ENCODE assay signal across 1 cellular context in genomic region chr19:44093931-44094765, GRCh38.
TF ChIP-seq lines count a peak whose summit lies in the region.

TSS of gene ZNF224 (plus strand) at chr19:44094361. CDS start at chr19:44097874, 3,513 bp downstream.

TF ChIP-seq in HepG2, 621 proteins besides CTCF, POLR2A, EP300 and RAD21 (continued from another document and continues in another):
- TF ChIP-seq BCLAF1 (IDR thresholded peaks at IDR 0.05): no peak
- TF ChIP-seq ZNF432 (CRISPR knock-in tag; IDR thresholded peaks at IDR 0.05; ENCODE audit: borderline replicate concordance): 0 out of 2 replicates have a peak, but pooled peaks have one; percentile 32
- TF ChIP-seq HNF1A (IDR thresholded peaks at IDR 0.05; ENCODE audit: low read depth): no peak
- peak; percentile 18; the same call in 1 of the 2 replicates for TF ChIP-seq HNF1A (CRISPR knock-in tag; IDR thresholded peaks at IDR 0.05; ENCODE audit: borderline replicate concordance)
- TF ChIP-seq ZNF720 (CRISPR knock-in tag; IDR thresholded peaks at IDR 0.05): no peak
- peak; percentile 67; the same call in 1 of the 2 replicates for TF ChIP-seq ZNF605 (CRISPR knock-in tag; IDR thresholded peaks at IDR 0.05)
- TF ChIP-seq CENPT (CRISPR knock-in tag; IDR thresholded peaks at IDR 0.05; ENCODE audit: low read depth): no peak
- no peak for TF ChIP-seq ZNF496 (CRISPR knock-in tag; IDR thresholded peaks at IDR 0.05; ENCODE audit: insufficient replicate concordance)
- TF ChIP-seq CBFB (CRISPR knock-in tag; IDR thresholded peaks at IDR 0.05): peak; percentile 70; the same call in 1 of the 2 replicates
- peak; percentile 50 for TF ChIP-seq TBL1XR1 (IDR thresholded peaks at IDR 0.05; ENCODE audit: borderline replicate concordance, low read length, partially characterized antibody)
- no peak for TF ChIP-seq ZNF883 (CRISPR knock-in tag; IDR thresholded peaks at IDR 0.05; ENCODE audit: not compliant biosample characterization)
- peak; percentile 69 for TF ChIP-seq HDAC1 (CRISPR knock-in tag; IDR thresholded peaks at IDR 0.05)
- no peak for TF ChIP-seq KLF9 (CRISPR knock-in tag; IDR thresholded peaks at IDR 0.05; ENCODE audit: low read depth)
- no peak for TF ChIP-seq ARNT (IDR thresholded peaks at IDR 0.05)
- TF ChIP-seq ZBTB10 (CRISPR knock-in tag; IDR thresholded peaks at IDR 0.05; ENCODE audit: borderline replicate concordance): no peak
- TF ChIP-seq SETDB1 (CRISPR knock-in tag; IDR thresholded peaks at IDR 0.05; ENCODE audit: borderline replicate concordance): no peak
- TF ChIP-seq ZNF577 (CRISPR knock-in tag; IDR thresholded peaks at IDR 0.05; ENCODE audit: borderline replicate concordance, low read depth): no peak
- TF ChIP-seq ZNF343 (CRISPR knock-in tag; IDR thresholded peaks at IDR 0.05): no peak
- TF ChIP-seq MXI1 (IDR thresholded peaks at IDR 0.05; ENCODE audit: borderline replicate concordance, low read depth, low read length): peak; percentile 70; the same call in 1 of the 3 replicates
- TF ChIP-seq SMAD1 (CRISPR knock-in tag; IDR thresholded peaks at IDR 0.05; ENCODE audit: borderline replicate concordance, low read depth): no peak
- TF ChIP-seq ZNF570 (CRISPR knock-in tag; IDR thresholded peaks at IDR 0.05; ENCODE audit: borderline replicate concordance): no peak
- TF ChIP-seq TFDP1 (CRISPR knock-in tag; IDR thresholded peaks at IDR 0.05; ENCODE audit: borderline replicate concordance): peak; percentile 47; the same call in 1 of the 2 replicates
- no peak for TF ChIP-seq SIX1 (CRISPR knock-in tag; IDR thresholded peaks at IDR 0.05; ENCODE audit: borderline replicate concordance)
- peak; percentile 57 for TF ChIP-seq ZNF687 (CRISPR knock-in tag; IDR thresholded peaks at IDR 0.05)
- no peak for TF ChIP-seq RAD51 (IDR thresholded peaks at IDR 0.05; ENCODE audit: borderline replicate concordance)
- peak; percentile 59; the same call in 1 of the 2 replicates for TF ChIP-seq MEIS2 (CRISPR knock-in tag; IDR thresholded peaks at IDR 0.05)
- TF ChIP-seq STAT6 (CRISPR knock-in tag; IDR thresholded peaks at IDR 0.05; ENCODE audit: borderline replicate concordance): no peak
- TF ChIP-seq NR2F1 (CRISPR knock-in tag; IDR thresholded peaks at IDR 0.05): no peak
- TF ChIP-seq SP1 (IDR thresholded peaks at IDR 0.05): no peak
- TF ChIP-seq SP1 (CRISPR knock-in tag; IDR thresholded peaks at IDR 0.05): peak; percentile 35; the same call in 1 of the 2 replicates
- TF ChIP-seq MBD4 (IDR thresholded peaks at IDR 0.05; ENCODE audit: borderline replicate concordance, low read length): no peak
- TF ChIP-seq IRF1 (CRISPR knock-in tag; IDR thresholded peaks at IDR 0.05; ENCODE audit: low read depth): no peak
- peak; percentile 71; the same call in 1 of the 2 replicates for TF ChIP-seq KLF12 (CRISPR knock-in tag; IDR thresholded peaks at IDR 0.05; ENCODE audit: borderline replicate concordance)
- no peak for TF ChIP-seq ZNF768 (CRISPR knock-in tag; IDR thresholded peaks at IDR 0.05)
- no peak for TF ChIP-seq ZNF512 (CRISPR knock-in tag; IDR thresholded peaks at IDR 0.05)
- no peak for TF ChIP-seq ZFP41 (CRISPR knock-in tag; IDR thresholded peaks at IDR 0.05; ENCODE audit: borderline replicate concordance)
- peak; percentile 48; the same call in 1 of the 2 replicates for TF ChIP-seq GATA4 (IDR thresholded peaks at IDR 0.05; ENCODE audit: borderline replicate concordance, low read depth)
